Comparison of ENCODE assay signal across 4 cellular contexts in the genomic region with DNA sequence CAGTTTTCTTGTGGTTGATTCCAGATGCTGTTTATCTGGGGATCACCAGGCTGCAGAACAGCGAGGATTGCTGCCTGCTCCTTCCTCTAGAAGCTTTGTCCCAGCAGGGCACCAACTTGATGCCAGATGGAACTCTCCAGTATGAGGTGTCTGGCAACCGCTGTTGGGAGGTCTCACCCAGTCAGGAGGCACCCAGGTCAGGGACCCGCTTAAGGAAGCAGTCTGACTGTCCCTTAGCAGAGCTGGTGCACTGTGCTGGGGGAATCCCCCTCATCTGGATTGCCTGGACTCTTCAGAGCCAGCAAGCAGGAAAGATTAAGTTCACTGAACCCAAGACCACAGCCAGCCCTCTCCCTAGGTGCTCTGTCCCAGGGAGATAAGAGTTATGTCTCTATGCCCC.
"Had no signal": no experiment of that assay in that cellular context is flagged by ENCODE, and none has a peak within 500 bp of the region (broad histone marks: within the 10 kb centered on the region; RNA-seq: fewer than 3 reads in every experiment).

No MANE protein-coding gene starts in this region.

- ATAC-seq: GM23338 had no signal

- H3K4me3 ChIP-seq: GM23338 had no signal

- H3K27ac Mint-ChIP-seq: GM23338, H9 had no signal

- DNase-seq: H9, HCEC 1CT, IMR-90 had no signal

- H3K4me3 Mint-ChIP-seq: GM23338, H9 had no signal
